25 cellular contexts compared by ENCODE assay signal in genomic region chr11:115918579-115918978, GRCh38.
"Had no signal": no experiment of that assay in that cellular context is flagged by ENCODE, and none has a peak within 500 bp of the region (broad histone marks: within the 10 kb centered on the region; RNA-seq: fewer than 3 reads in every experiment).

No MANE protein-coding gene starts in this region.

- H3K36me3 ChIP-seq: colonic mucosa, esophagus squamous epithelium, heart right ventricle, left ventricle myocardium inferior, lower lobe of right lung, neural progenitor cell, tibial artery had no signal

- H3K4me1 ChIP-seq: colonic mucosa, left ventricle myocardium inferior, lower lobe of right lung, parathyroid adenoma, testis, tibial artery had no signal

- H3K27ac ChIP-seq: colonic mucosa, esophagus squamous epithelium, heart right ventricle, left ventricle myocardium inferior, lower lobe of right lung, neural progenitor cell, parathyroid adenoma, testis, tibial artery had no signal

- H2AFZ ChIP-seq: neural progenitor cell, parathyroid adenoma had no signal

- H3K4me2 ChIP-seq: neural progenitor cell had no signal

- H3K4me3 ChIP-seq: colonic mucosa, esophagus squamous epithelium, heart right ventricle, left ventricle myocardium inferior, lower lobe of right lung, mucosa of descending colon, neural progenitor cell, smooth muscle cell, testis, tibial artery had no signal

- H3K79me2 ChIP-seq: parathyroid adenoma had no signal

- DNase-seq: colonic mucosa; dermis blood vessel endothelial cell; effector memory CD4-positive, alpha-beta T cell; erythroblast; esophagus squamous epithelium; foreskin melanocyte; glutamatergic neuron; heart right ventricle; hippocampal formation; left colon; left ventricle myocardium inferior; lower lobe of right lung; mucosa of descending colon; naive B cell; stimulated activated CD4-positive, alpha-beta T cell treated with anti-CD3 and anti-CD28 coated beads, Interleukin-12 subunit alpha, Interleukin-12 subunit beta, amount 100 ng/mL, for 4 hours; stimulated activated CD4-positive, alpha-beta T cell treated with anti-CD3 and anti-CD28 coated beads, Interleukin-1b, Interleukin-23, amount 100 ng/mL, for 48 hours; stimulated activated CD4-positive, alpha-beta T cell treated with anti-CD3 and anti-CD28 coated beads, Interleukin-4, amount 100 ng/mL, for 1 hour; stimulated activated naive CD8-positive, alpha-beta T cell treated with anti-CD3 and anti-CD28 coated beads, Interleukin-15, Interleukin-2, amounts not matched to agents 100 U/mL and 50 U/mL, for 24 hours; substantia nigra; testis; tibial artery had no signal

- H3K9me3 ChIP-seq: colonic mucosa, esophagus squamous epithelium, heart right ventricle, left ventricle myocardium inferior, lower lobe of right lung, mucosa of descending colon, testis, tibial artery had no signal

- ATAC-seq: left colon, sciatic nerve had no signal

- H3K27me3 ChIP-seq: colonic mucosa, neural progenitor cell, testis, tibial artery had no signal

- H3K9ac ChIP-seq: neural progenitor cell, parathyroid adenoma had no signal
